In the genomic region with DNA sequence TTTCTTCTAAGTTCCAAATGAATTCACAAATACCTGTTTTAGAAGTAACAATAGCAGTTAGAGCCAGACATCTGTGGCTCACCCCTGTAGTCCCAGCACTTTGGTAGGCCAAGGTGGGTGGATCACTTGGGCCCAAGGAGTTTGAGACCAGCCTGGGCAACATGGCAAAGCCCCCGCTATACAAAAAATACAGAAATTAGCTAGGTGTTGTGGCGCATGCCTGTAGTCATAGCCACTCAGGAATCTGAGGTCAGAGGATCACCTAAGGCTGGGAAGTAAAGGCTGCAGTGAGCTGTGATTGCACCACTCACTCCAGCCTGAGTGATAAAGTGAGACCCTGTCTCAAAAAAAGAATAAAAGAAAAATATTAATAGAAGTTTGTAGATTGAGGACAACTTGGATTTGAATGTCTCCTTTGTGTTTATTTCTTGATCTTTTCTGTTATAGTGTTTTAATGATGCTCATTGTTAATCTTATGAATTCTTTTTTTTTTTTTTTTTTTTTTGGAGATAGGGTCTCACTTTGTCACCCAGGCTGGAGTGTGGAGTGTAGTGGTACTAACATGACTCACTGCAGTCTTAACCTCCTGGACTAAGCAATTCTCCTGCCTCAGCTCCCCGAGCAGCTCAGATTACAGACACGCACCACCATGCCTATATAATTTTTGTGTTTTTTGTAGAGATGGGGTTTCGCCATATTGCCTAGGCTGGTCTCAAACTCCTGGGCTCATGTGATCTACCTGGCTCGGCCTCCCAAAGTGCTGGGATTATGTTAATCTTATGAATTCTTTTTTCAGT, we compare ENCODE assay signal across 18 cellular contexts. TPM values are rescaled to one million over a fixed set of nuclear protein-coding genes. Genes with fewer than 3 reads are reported as not detected.
A peak's percentile ranks its signal among the peaks of the same experiment; 100 is the strongest.
DNase-seq lines count a peak whose midpoint lies in the region; ATAC-seq and TF ChIP-seq lines count a peak whose summit lies in the region.
"Had no signal": no experiment of that assay in that cellular context is flagged by ENCODE, and none has a peak within 500 bp of the region (broad histone marks: within the 10 kb centered on the region; RNA-seq: fewer than 3 reads in every experiment).

No MANE protein-coding gene starts in this region.

- H3K36me3 Mint-ChIP-seq in endodermal cell (ENCODE audit: low read depth) (no peaks in the 10 kb centered on the region), neural progenitor cell (no peaks in the 10 kb centered on the region)
- H3K36me3 Mint-ChIP-seq: activated naive CD4-positive, alpha-beta T cell treated with anti-CD3 and anti-CD28 coated beads, Interleukin-2, amount 50 U/mL, for 24 hours; brain; IgD-negative memory B cell had no signal

- no peak for TF ChIP-seq RAD21 in HCT116 (IDR thresholded peaks at IDR 0.05; ENCODE audit: low read depth)

- H3K9ac ChIP-seq in HCT116 (ENCODE audit: low read length) (no peak overlapping the region), endodermal cell (ENCODE audit: extremely low read depth, low read length, poor library complexity, severe bottlenecking) (no peak overlapping the region), neural progenitor cell (no peak overlapping the region)
- H3K9ac ChIP-seq: parathyroid adenoma had no signal

- no peaks in the 10 kb centered on the region for H3K9me2 ChIP-seq in HCT116 (ENCODE audit: insufficient read depth)

- no peaks in the 10 kb centered on the region for H3K36me3 ChIP-seq in HCT116 (ENCODE audit: control insufficient read depth in 1 of 2, insufficient read depth in 2 of 2, low read length in 2 of 2)
- no peaks in the 10 kb centered on the region for H3K36me3 ChIP-seq in endodermal cell (ENCODE audit: control insufficient read depth, insufficient read depth, low read length)
- no peaks in the 10 kb centered on the region for H3K36me3 ChIP-seq in neural progenitor cell
- H3K36me3 ChIP-seq: left lung had no signal

- H4K20me1 ChIP-seq in HCT116 (ENCODE audit: insufficient read depth) (no peaks in the 10 kb centered on the region), neural progenitor cell (ENCODE audit: low read depth) (no peaks in the 10 kb centered on the region)

- H3K9me3 ChIP-seq in HCT116 (ENCODE audit: control insufficient read depth in 1 of 2, insufficient read depth in 1 of 2, low read depth in 1 of 2, low read length in 2 of 2) (no peaks in the 10 kb centered on the region), endodermal cell (ENCODE audit: control insufficient read depth, low read length) (no peaks in the 10 kb centered on the region), neural progenitor cell (ENCODE audit: low read depth) (no peaks in the 10 kb centered on the region)
- H3K9me3 ChIP-seq: left lung, testis had no signal

- H3F3A ChIP-seq in neural progenitor cell (ENCODE audit: low read depth), result no peaks in the 10 kb centered on the region

- TF ChIP-seq POLR2A in HCT116 (IDR thresholded peaks at IDR 0.05; ENCODE audit: borderline replicate concordance, extremely low read depth, insufficient read depth, insufficient read length), result no peak

- RAD21 ChIA-PET in HCT116 (lab: Charles Lee; ENCODE audit: low non-redundant PET in 1 of 2, low total read pairs in 2 of 2, uncharacterized antibody in 2 of 2, unreplicated experiment in 2 of 2), result no interaction called here

- no peak for TF ChIP-seq CTCF in HCT116 (IDR thresholded peaks at IDR 0.05 in 2 of 3, conservative IDR thresholded peaks at IDR 0.05 in 1 of 3; ENCODE audit: borderline replicate concordance in 1 of 3, insufficient read depth in 1 of 3, low read depth in 2 of 3, low read length in 2 of 3)
- no peak for TF ChIP-seq CTCF in endodermal cell (conservative IDR thresholded peaks at IDR 0.05)
- TF ChIP-seq CTCF in neural progenitor cell (IDR thresholded peaks at IDR 0.05), result no peak

- H3K4me3 Mint-ChIP-seq in endodermal cell (no peak overlapping the region), neural progenitor cell (no peak overlapping the region)
- H3K4me3 Mint-ChIP-seq: activated naive CD4-positive, alpha-beta T cell treated with anti-CD3 and anti-CD28 coated beads, Interleukin-2, amount 50 U/mL, for 24 hours; brain; IgD-negative memory B cell had no signal

- H2AFZ ChIP-seq in HCT116 (ENCODE audit: low read depth, low read length, poor library complexity, severe bottlenecking) (peak overlapping the region; percentile 85), neural progenitor cell (replicated peaks) (peak overlapping the region; percentile 14)
- H2AFZ ChIP-seq: parathyroid adenoma had no signal

- no TSS peak for BruUV-seq in HCT116 (replicated peaks; lab: Mats Ljungman, UMichigan)

- H3K4me1 ChIP-seq in HCT116 (ENCODE audit: control insufficient read depth in 1 of 2, insufficient read depth in 2 of 2, low read length in 2 of 2) (peaks cover 14 to 15% of the 10 kb centered on the region in 2 experiments; a peak in 3 of 4 replicates), endodermal cell (ENCODE audit: control insufficient read depth, insufficient read depth, low read length) (no peaks in the 10 kb centered on the region), neural progenitor cell (no peaks in the 10 kb centered on the region)
- H3K4me1 ChIP-seq: left lung, parathyroid adenoma, testis had no signal

- H3K4me2 ChIP-seq in HCT116 (ENCODE audit: low read length), result peak overlapping the region; percentile 39; the same call in 1 of the 2 replicates
- H3K4me2 ChIP-seq in neural progenitor cell, result no peak overlapping the region

- H3K79me2 ChIP-seq in HCT116 (ENCODE audit: insufficient read depth, low read length), result no peaks in the 10 kb centered on the region
- H3K79me2 ChIP-seq in neural progenitor cell (ENCODE audit: low read depth), result no peaks in the 10 kb centered on the region
- H3K79me2 ChIP-seq: parathyroid adenoma had no signal

- H3K27me3 ChIP-seq in HCT116 (ENCODE audit: insufficient read depth, low read length) (no peaks in the 10 kb centered on the region), endodermal cell (ENCODE audit: control insufficient read depth, insufficient read depth, low read length, poor library complexity, severe bottlenecking) (no peaks in the 10 kb centered on the region), neural progenitor cell (no peaks in the 10 kb centered on the region)
- H3K27me3 ChIP-seq: left lung, testis had no signal

- H3K27ac Mint-ChIP-seq in endodermal cell, result peak overlapping the region; percentile 88
- H3K27ac Mint-ChIP-seq in neural progenitor cell, result no peak overlapping the region
- H3K27ac Mint-ChIP-seq: activated naive CD4-positive, alpha-beta T cell treated with anti-CD3 and anti-CD28 coated beads, Interleukin-2, amount 50 U/mL, for 24 hours; IgD-negative memory B cell had no signal

- intact Hi-C loops in HCT116 (cut with micrococcal nuclease), result no loop called here

- CTCF ChIA-PET in HCT116 (lab: Charles Lee), result no interaction called here

- H3K27me3 Mint-ChIP-seq in endodermal cell (ENCODE audit: insufficient read depth) (no peaks in the 10 kb centered on the region), neural progenitor cell (ENCODE audit: insufficient read depth, low read depth) (peaks cover 4% of the 10 kb centered on the region)
- H3K27me3 Mint-ChIP-seq: activated naive CD4-positive, alpha-beta T cell treated with anti-CD3 and anti-CD28 coated beads, Interleukin-2, amount 50 U/mL, for 24 hours; IgD-negative memory B cell had no signal

- H3K27ac ChIP-seq in HCT116 (ENCODE audit: low read depth, low read length) (no peak overlapping the region), angular gyrus (ENCODE audit: low read depth, low read length) (peak overlapping the region; percentile 66), endodermal cell (ENCODE audit: low read depth, low read length) (no peak overlapping the region), neural progenitor cell (no peak overlapping the region), substantia nigra (ENCODE audit: low read depth, low read length, poor library complexity, severe bottlenecking) (no peak overlapping the region)
- H3K27ac ChIP-seq: parathyroid adenoma had no signal

- WGBS in endodermal cell (ENCODE audit: insufficient coverage in 1 of 2, insufficient read length in 1 of 2), 2 experiments, result 91 to 100% methylated on average over 2 to 5 of the region's 6 CpGs

- DNase-seq in HCT116 (ENCODE audit: low read depth, low spot score) (no peak), endodermal cell (no peak), neural progenitor cell (ENCODE audit: low spot score) (no peak), AG08395 (ENCODE audit: low spot score) (no peak), substantia nigra (lab: John Stamatoyannopoulos, UW) (no peak)
- DNase-seq: activated CD4-positive, alpha-beta T cell treated with anti-CD3 and anti-CD28 coated beads, Interleukin-2, amount 50 U/mL, for 1 hour; effector CD4-positive, alpha-beta T cell; left lung; NCI-H82; testis had no signal

- H3K9me3 Mint-ChIP-seq in endodermal cell (no peaks in the 10 kb centered on the region), neural progenitor cell (no peaks in the 10 kb centered on the region)
- H3K9me3 Mint-ChIP-seq: activated naive CD4-positive, alpha-beta T cell treated with anti-CD3 and anti-CD28 coated beads, Interleukin-2, amount 50 U/mL, for 24 hours; brain had no signal

- H3K4me3 ChIP-seq in HCT116 (replicated peaks in 1 of 2; ENCODE audit: low read depth in 1 of 2, low read length in 2 of 2) (no peak overlapping the region), endodermal cell (ENCODE audit: low read length) (no peak overlapping the region), neural progenitor cell (no peak overlapping the region)
- H3K4me3 ChIP-seq: left lung, skin epidermis, testis had no signal

- H3K4me1 Mint-ChIP-seq in endodermal cell (peaks cover 10% of the 10 kb centered on the region), neural progenitor cell (peaks cover 2% of the 10 kb centered on the region)

- peak; percentile 60 for ATAC-seq in HCT116
- ATAC-seq in HG02938 (IDR thresholded peaks at IDR 0.05; ENCODE audit: unreplicated experiment), result no peak
- ATAC-seq in HG02623 (IDR thresholded peaks at IDR 0.05; ENCODE audit: unreplicated experiment), result no peak

- POLR2A ChIA-PET in HCT116 (lab: Charles Lee), result interaction anchor here (0.6 kb wide), 1 partner anchor 171 kb away, joined by 3 read pairs; no protein-coding TSS in a partner anchor

TF ChIP-seq in HCT116, 20 proteins besides CTCF, POLR2A, EP300 and RAD21 (continues in another document):
- no peak for TF ChIP-seq EGR1 (IDR thresholded peaks at IDR 0.05; ENCODE audit: low read depth)
- no peak for TF ChIP-seq SIN3A (IDR thresholded peaks at IDR 0.05; ENCODE audit: low read depth)
- TF ChIP-seq ZFX (IDR thresholded peaks at IDR 0.05), result no peak
- TF ChIP-seq FOSL1 (IDR thresholded peaks at IDR 0.05; ENCODE audit: low read depth), result no peak
- TF ChIP-seq EZH2 (IDR thresholded peaks at IDR 0.05), result no peak

RNA-seq across cellular contexts. Expression of gene RAPGEF2, which starts 30.7 kb away (rescaled TPM):
- total RNA-seq in HCT116 (2021; ENCODE audit: unreplicated experiment) (21.2 TPM), endodermal cell (10 to 100 TPM; 63.4 to 78.2 TPM), neural progenitor cell (ENCODE audit: low replicate concordance) (49.5 and 70.4 TPM in 2 replicates)
- polyA plus RNA-seq in HCT116 (2012), result 14.7 and 15.8 TPM in 2 replicates
- polyA plus RNA-seq in endodermal cell (2013, experiment 1 of 2), result 39.0 TPM
- 38.9 TPM for polyA plus RNA-seq in endodermal cell (2013, experiment 2 of 2)
